Comparison of ENCODE assay signal across 8 cellular contexts in the genomic region with DNA sequence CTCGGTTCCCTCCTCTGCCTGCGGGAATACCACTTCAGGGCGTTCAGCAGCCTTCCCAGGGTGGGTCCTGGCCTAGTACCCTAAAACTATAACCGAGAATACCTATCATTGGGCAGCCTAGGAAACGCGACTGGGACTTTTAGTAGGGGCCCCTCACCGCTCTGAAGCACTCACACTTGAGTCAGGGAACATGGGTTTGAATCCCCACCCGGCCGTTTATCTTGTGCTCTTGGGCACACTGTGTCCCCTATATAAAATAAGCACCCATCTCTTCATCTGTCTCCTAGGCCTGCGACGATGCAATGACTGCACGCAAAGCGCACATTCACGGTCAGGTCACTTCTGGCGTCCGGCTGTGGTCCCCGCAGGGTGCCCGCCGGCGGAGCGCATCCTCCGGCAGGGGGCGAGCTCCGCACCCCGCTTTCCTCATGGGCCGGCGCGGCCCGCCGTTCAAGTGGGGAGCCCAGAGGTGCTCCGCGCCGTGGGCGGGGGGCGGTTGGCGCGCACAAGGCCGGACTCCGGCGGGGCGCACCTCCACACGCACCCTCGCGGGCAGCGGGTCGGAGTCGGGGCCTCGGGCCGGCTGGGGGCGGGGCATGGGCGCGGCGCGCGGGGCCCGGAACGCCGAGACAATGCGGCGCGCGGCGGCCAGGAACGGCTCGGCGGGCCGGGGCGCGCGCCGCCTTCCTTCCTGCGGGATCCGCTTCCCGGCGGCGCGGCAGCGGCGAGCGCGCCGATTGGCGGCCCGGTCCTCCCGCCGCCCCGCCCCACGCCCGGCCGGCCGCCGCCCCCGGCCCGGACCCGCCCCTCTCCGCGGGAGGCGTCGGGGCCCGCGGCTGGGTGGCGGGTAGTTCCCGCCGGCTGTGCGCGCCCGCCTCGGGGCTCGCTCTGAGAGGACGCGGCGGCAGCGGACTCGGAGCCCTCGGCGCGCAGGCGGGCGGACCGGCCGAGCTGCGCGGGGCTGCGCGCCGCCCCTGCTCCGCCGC. TPM values are rescaled to one million over a fixed set of nuclear protein-coding genes. Genes with fewer than 3 reads are reported as not detected.
DNase-seq lines count a peak whose midpoint lies in the region; ATAC-seq and TF ChIP-seq lines count a peak whose summit lies in the region.

A gene (plus strand): TSS at position 850 of the 986 bp plus-strand sequence. CDS start 293 bp downstream, outside the sequence.

- H3K27ac ChIP-seq in C4-2B = peak within 1 kb of the TSS; percentile 79
- peak within 1 kb of the TSS; percentile 97 for H3K27ac ChIP-seq in Panc1 (ENCODE audit: low read length)
- peak within 1 kb of the TSS; percentile 92 for H3K27ac ChIP-seq in left ventricle myocardium inferior (replicated peaks)
- H3K27ac ChIP-seq in parathyroid adenoma = peak within 1 kb of the TSS; percentile 47

- H3K79me2 ChIP-seq in parathyroid adenoma = peaks cover 11% of the 10 kb centered on the region

- DNase-seq in HT-29 (ENCODE audit: low spot score) (peak; percentile 87), Panc1 (ENCODE audit: low read depth, low spot score) (no peak), amygdala (lab: John Stamatoyannopoulos, UW) (peak in 39 of 56 donors; percentile 14 to 85 (median 59)), left ventricle myocardium inferior (peak; percentile 73), T-helper 9 cell (no peak)

- H2AFZ ChIP-seq in parathyroid adenoma = peak within 1 kb of the TSS; percentile 82

- peaks cover 22% of the 10 kb centered on the region for H3K4me1 ChIP-seq in Panc1 (ENCODE audit: control insufficient read depth, insufficient read depth, low read length)
- H3K4me1 ChIP-seq in left ventricle myocardium inferior = peaks cover 48% of the 10 kb centered on the region
- no peaks in the 10 kb centered on the region for H3K4me1 ChIP-seq in parathyroid adenoma

- ATAC-seq in GM19324 (IDR thresholded peaks at IDR 0.05; ENCODE audit: low FRiP score, unreplicated experiment) (peak; percentile 65), Panc1 (peak; percentile 89)

- CTCF ChIA-PET in Panc1 (lab: Charles Lee) = interaction anchor here (1.3 kb wide), 1 partner anchor 29 kb away, joined by 4 read pairs; no protein-coding TSS in a partner anchor

- H3K9me3 ChIP-seq in Panc1 (ENCODE audit: control insufficient read depth, insufficient read depth, low read depth, low read length) = no peaks in the 10 kb centered on the region
- no peaks in the 10 kb centered on the region for H3K9me3 ChIP-seq in left ventricle myocardium inferior (replicated peaks)
- no peaks in the 10 kb centered on the region for H3K9me3 ChIP-seq in parathyroid adenoma (ENCODE audit: control insufficient read depth, low read length)

- H3K36me3 ChIP-seq in Panc1 (ENCODE audit: control insufficient read depth, insufficient read depth, low read length) = no peaks in the 10 kb centered on the region; the same call in 1 of the 2 replicates
- H3K36me3 ChIP-seq in left ventricle myocardium inferior = no peaks in the 10 kb centered on the region
- no peaks in the 10 kb centered on the region for H3K36me3 ChIP-seq in parathyroid adenoma (ENCODE audit: control insufficient read depth, insufficient read depth, low read length)

- intact Hi-C loops in Panc1 (cut with micrococcal nuclease; ENCODE audit: unreplicated experiment) = loop anchor here (5.0 kb wide), 1 partner anchor 64 kb away; no protein-coding TSS in a partner anchor
- intact Hi-C loops in left ventricle myocardium inferior (cut with micrococcal nuclease) = loop anchor here (5.0 to 10.0 kb wide), 2 partner anchors 61 to 126 kb away; no protein-coding TSS in a partner anchor

- no peak within 1 kb of the TSS for H3K9ac ChIP-seq in parathyroid adenoma

- H3K4me2 ChIP-seq in parathyroid adenoma (ENCODE audit: low read length) = peak within 1 kb of the TSS; percentile 89

- POLR2A ChIA-PET in Panc1 (lab: Charles Lee) = interaction anchor here (1.4 kb wide), 1 partner anchor 31 kb away, joined by 4 read pairs; no protein-coding TSS in a partner anchor

- in situ Hi-C loops in Panc1 (cut with HindIII; ENCODE audit: low pct_unique_long_range_greater_than_20kb, low sequenced_read_pairs) = no loop called here

- BruUV-seq in Panc1 (replicated peaks; lab: Mats Ljungman, UMichigan) = no TSS peak

- H3K27me3 ChIP-seq in Panc1 (ENCODE audit: control insufficient read depth, insufficient read depth, low read length) (no peaks in the 10 kb centered on the region), left ventricle myocardium inferior (ENCODE audit: low read depth) (no peaks in the 10 kb centered on the region), parathyroid adenoma (ENCODE audit: control insufficient read depth, insufficient read depth, low read length) (no peaks in the 10 kb centered on the region)

- H3K4me3 ChIP-seq in Panc1 (ENCODE audit: low read depth in 2 of 2, low read length in 2 of 2) = peak within 1 kb of the TSS; percentile 91 to 99
- peak within 1 kb of the TSS; percentile 93 for H3K4me3 ChIP-seq in left ventricle myocardium inferior
- H3K4me3 ChIP-seq in parathyroid adenoma (ENCODE audit: low read depth, low read length) = peak within 1 kb of the TSS; percentile 66

- TF ChIP-seq CTCF in C4-2B (conservative IDR thresholded peaks at IDR 0.05) (peak; percentile 40), Panc1 (IDR thresholded peaks at IDR 0.05) (peak; percentile 91), left ventricle myocardium inferior (IDR thresholded peaks at IDR 0.05; ENCODE audit: borderline replicate concordance) (peak; percentile 90), parathyroid adenoma (IDR thresholded peaks at IDR 0.05) (peak; percentile 66)

RNA-seq across cellular contexts. Expression of the gene that starts here (rescaled TPM):
- 27.0 and 34.8 TPM in 2 replicates for total RNA-seq in HT-29 (2014; rRNA removed; shearing (Covaris generic))
- total RNA-seq in Panc1 (2021; ENCODE audit: unreplicated experiment) (107 TPM), left ventricle myocardium inferior (10.0 TPM)
- polyA plus RNA-seq in Panc1 (2012; ENCODE audit: insufficient read length) = 57.3 TPM

Comparison
In these comparisons a context has a peak if more than half of its experiments do, and no peak if none do; other contexts are left out.
1. H3K27ac ChIP-seq: peak in every context shown above with its lines; median percentile 97 in Panc1; 92 in left ventricle myocardium inferior; 79 in C4-2B; 47 in parathyroid adenoma.
2. CTCF ChIP-seq: peak in every context shown above with its lines; median percentile 91 in Panc1; 90 in left ventricle myocardium inferior; 66 in parathyroid adenoma; 40 in C4-2B.
3. DNase-seq: peak in HT-29 (single experiment), amygdala (39 of 56) and left ventricle myocardium inferior (single experiment); none in Panc1 (single experiment) and T-helper 9 cell (single experiment).
4. Peak in every context shown above with its lines, with median percentiles within 50 percentile points of each other: H3K4me3 ChIP-seq.